In the genomic region with DNA sequence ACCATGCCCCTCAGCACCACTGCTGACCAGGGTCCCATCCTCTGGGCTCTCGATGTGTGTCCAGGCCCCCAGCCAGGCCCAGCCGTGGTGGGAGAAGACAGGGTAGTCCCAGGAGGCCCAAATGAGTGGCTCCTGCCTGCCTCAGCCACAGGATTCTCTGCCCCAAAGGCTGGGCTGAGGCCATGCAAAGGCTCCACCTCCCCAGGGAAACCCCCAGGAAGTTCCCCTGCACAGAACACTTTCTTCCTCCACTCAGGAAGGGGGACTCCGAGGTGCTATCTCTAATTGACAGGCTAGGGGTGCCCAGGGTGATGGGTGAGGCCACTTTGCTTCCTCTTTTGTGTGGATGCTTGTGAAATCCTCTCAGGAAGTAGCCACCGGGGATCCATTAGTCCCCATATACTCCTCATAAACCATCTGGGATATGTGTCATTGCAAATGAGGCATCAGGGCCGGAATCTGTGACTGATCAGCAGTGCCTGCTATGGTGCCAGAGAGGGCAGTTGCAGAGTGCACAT, we compare ENCODE assay signal across 1 cellular context.
A peak's percentile ranks its signal among the peaks of the same experiment; 100 is the strongest.
TF ChIP-seq lines count a peak whose summit lies in the region.

No MANE protein-coding gene starts in this region.

TF ChIP-seq in GM12878, 131 proteins besides CTCF, POLR2A, EP300 and RAD21 (continued from another document):
- TF ChIP-seq, protein P1, sequence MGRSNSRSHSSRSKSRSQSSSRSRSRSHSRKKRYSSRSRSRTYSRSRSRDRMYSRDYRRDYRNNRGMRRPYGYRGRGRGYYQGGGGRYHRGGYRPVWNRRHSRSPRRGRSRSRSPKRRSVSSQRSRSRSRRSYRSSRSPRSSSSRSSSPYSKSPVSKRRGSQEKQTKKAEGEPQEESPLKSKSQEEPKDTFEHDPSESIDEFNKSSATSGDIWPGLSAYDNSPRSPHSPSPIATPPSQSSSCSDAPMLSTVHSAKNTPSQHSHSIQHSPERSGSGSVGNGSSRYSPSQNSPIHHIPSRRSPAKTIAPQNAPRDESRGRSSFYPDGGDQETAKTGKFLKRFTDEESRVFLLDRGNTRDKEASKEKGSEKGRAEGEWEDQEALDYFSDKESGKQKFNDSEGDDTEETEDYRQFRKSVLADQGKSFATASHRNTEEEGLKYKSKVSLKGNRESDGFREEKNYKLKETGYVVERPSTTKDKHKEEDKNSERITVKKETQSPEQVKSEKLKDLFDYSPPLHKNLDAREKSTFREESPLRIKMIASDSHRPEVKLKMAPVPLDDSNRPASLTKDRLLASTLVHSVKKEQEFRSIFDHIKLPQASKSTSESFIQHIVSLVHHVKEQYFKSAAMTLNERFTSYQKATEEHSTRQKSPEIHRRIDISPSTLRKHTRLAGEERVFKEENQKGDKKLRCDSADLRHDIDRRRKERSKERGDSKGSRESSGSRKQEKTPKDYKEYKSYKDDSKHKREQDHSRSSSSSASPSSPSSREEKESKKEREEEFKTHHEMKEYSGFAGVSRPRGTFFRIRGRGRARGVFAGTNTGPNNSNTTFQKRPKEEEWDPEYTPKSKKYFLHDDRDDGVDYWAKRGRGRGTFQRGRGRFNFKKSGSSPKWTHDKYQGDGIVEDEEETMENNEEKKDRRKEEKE (IDR thresholded peaks at IDR 0.05), result no peak
- TF ChIP-seq BCL11A (IDR thresholded peaks at IDR 0.05; ENCODE audit: low read depth, low read length) (peak; percentile 13; the same call in 1 of the 2 replicates), IKZF1 (conservative IDR thresholded peaks at IDR 0.05) (peak; percentile 91), ZNF24 (IDR thresholded peaks at IDR 0.05) (no peak), EED (IDR thresholded peaks at IDR 0.05; ENCODE audit: low read depth) (peak; percentile 86), NFXL1 (IDR thresholded peaks at IDR 0.05; ENCODE audit: borderline replicate concordance) (no peak), GABPA (IDR thresholded peaks at IDR 0.05; ENCODE audit: low read depth) (no peak), ZZZ3 (IDR thresholded peaks at IDR 0.05; ENCODE audit: control insufficient read depth, insufficient read length, low read depth) (no peak), ZSCAN29 (IDR thresholded peaks at IDR 0.05) (no peak), FOXM1 (IDR thresholded peaks at IDR 0.05; ENCODE audit: low read depth, low read length) (no peak), JUND (IDR thresholded peaks at IDR 0.05; ENCODE audit: low read depth, low read length) (no peak), SMAD1 (IDR thresholded peaks at IDR 0.05; ENCODE audit: low read depth, partially characterized antibody) (no peak), ZNF207 (IDR thresholded peaks at IDR 0.05; ENCODE audit: borderline replicate concordance) (no peak), GATAD2B (conservative IDR thresholded peaks at IDR 0.05; ENCODE audit: low read depth) (0 out of 2 replicates have a peak, but pooled peaks have one; percentile 79), BHLHE40 (IDR thresholded peaks at IDR 0.05; ENCODE audit: borderline replicate concordance in 1 of 2, low read depth in 2 of 2, low read length in 1 of 2) (peak in 1 of 2 experiments; percentile 39; a peak in 1 of 4 replicates), SUPT20H (IDR thresholded peaks at IDR 0.05; ENCODE audit: borderline replicate concordance, control insufficient read depth, low read depth, low read length) (no peak)
- TF ChIP-seq, protein P2, sequence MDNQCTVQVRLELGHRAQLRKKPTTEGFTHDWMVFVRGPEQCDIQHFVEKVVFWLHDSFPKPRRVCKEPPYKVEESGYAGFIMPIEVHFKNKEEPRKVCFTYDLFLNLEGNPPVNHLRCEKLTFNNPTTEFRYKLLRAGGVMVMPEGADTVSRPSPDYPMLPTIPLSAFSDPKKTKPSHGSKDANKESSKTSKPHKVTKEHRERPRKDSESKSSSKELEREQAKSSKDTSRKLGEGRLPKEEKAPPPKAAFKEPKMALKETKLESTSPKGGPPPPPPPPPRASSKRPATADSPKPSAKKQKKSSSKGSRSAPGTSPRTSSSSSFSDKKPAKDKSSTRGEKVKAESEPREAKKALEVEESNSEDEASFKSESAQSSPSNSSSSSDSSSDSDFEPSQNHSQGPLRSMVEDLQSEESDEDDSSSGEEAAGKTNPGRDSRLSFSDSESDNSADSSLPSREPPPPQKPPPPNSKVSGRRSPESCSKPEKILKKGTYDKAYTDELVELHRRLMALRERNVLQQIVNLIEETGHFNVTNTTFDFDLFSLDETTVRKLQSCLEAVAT (IDR thresholded peaks at IDR 0.05), result no peak
- TF ChIP-seq, protein P3, sequence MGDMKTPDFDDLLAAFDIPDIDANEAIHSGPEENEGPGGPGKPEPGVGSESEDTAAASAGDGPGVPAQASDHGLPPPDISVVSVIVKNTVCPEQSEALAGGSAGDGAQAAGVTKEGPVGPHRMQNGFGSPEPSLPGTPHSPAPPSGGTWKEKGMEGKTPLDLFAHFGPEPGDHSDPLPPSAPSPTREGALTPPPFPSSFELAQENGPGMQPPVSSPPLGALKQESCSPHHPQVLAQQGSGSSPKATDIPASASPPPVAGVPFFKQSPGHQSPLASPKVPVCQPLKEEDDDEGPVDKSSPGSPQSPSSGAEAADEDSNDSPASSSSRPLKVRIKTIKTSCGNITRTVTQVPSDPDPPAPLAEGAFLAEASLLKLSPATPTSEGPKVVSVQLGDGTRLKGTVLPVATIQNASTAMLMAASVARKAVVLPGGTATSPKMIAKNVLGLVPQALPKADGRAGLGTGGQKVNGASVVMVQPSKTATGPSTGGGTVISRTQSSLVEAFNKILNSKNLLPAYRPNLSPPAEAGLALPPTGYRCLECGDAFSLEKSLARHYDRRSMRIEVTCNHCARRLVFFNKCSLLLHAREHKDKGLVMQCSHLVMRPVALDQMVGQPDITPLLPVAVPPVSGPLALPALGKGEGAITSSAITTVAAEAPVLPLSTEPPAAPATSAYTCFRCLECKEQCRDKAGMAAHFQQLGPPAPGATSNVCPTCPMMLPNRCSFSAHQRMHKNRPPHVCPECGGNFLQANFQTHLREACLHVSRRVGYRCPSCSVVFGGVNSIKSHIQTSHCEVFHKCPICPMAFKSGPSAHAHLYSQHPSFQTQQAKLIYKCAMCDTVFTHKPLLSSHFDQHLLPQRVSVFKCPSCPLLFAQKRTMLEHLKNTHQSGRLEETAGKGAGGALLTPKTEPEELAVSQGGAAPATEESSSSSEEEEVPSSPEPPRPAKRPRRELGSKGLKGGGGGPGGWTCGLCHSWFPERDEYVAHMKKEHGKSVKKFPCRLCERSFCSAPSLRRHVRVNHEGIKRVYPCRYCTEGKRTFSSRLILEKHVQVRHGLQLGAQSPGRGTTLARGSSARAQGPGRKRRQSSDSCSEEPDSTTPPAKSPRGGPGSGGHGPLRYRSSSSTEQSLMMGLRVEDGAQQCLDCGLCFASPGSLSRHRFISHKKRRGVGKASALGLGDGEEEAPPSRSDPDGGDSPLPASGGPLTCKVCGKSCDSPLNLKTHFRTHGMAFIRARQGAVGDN (IDR thresholded peaks at IDR 0.05), result no peak
- TF ChIP-seq, protein P4, sequence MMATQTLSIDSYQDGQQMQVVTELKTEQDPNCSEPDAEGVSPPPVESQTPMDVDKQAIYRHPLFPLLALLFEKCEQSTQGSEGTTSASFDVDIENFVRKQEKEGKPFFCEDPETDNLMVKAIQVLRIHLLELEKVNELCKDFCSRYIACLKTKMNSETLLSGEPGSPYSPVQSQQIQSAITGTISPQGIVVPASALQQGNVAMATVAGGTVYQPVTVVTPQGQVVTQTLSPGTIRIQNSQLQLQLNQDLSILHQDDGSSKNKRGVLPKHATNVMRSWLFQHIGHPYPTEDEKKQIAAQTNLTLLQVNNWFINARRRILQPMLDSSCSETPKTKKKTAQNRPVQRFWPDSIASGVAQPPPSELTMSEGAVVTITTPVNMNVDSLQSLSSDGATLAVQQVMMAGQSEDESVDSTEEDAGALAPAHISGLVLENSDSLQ (IDR thresholded peaks at IDR 0.05), result peak; percentile 92
- TF ChIP-seq, protein P5, sequence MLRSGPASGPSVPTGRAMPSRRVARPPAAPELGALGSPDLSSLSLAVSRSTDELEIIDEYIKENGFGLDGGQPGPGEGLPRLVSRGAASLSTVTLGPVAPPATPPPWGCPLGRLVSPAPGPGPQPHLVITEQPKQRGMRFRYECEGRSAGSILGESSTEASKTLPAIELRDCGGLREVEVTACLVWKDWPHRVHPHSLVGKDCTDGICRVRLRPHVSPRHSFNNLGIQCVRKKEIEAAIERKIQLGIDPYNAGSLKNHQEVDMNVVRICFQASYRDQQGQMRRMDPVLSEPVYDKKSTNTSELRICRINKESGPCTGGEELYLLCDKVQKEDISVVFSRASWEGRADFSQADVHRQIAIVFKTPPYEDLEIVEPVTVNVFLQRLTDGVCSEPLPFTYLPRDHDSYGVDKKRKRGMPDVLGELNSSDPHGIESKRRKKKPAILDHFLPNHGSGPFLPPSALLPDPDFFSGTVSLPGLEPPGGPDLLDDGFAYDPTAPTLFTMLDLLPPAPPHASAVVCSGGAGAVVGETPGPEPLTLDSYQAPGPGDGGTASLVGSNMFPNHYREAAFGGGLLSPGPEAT (IDR thresholded peaks at IDR 0.05; ENCODE audit: low read depth), result peak; percentile 91
